Comparison of ENCODE assay signal across 8 cellular contexts in the genomic region with DNA sequence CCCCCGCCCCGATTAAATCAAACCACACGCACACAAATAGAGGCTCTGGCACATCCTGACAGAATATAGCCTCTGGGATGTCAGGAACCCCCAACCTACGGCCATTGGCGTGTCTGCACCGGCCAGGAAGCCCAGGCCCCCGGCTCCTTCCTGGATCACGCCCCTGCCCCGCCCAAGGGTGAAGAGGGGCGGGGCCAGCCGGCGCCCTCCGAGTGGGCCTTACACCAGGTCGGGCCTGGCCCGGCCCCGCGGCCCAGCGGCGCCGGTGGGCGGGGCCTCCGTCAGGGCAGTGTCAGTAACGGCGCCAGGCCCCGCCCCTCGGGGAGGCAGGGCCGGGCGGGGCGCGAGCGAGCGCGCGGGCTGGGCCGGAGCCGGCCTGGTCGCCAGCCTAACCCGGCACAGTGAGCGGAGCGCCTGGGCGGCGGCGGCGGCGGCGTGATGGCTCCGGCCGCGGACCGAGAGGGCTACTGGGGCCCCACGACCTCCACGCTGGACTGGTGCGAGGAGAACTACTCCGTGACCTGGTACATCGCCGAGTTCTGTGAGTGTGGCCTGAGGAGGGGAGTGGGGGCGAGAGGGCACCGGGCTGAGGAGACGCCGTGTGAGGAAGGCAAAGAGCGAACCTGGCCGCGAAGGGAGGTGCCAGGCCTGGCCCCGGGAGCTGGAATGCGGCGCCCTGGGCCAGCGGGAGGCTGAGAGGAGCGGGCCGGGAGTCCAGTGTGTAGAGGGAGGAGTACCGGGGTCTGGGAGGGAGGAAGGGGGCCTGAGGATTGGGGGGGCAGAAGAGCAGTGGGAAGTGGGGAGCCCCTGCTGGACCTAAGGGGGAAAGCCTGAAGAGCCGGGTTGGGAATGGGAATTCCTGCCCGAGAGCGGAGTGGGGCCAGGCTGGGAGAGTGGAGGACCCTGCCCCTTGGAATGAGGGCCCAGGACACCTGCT. TPM values are rescaled to one million over a fixed set of nuclear protein-coding genes. Genes with fewer than 3 reads are reported as not detected.
DNase-seq lines count a peak whose midpoint lies in the region; ATAC-seq and TF ChIP-seq lines count a peak whose summit lies in the region.

A gene (plus strand): TSS at position 380 of the 937 bp plus-strand sequence. CDS start 59 bp downstream, at position 439.

- peaks cover 16% of the 10 kb centered on the region for H3K4me1 ChIP-seq in PC-3 (ENCODE audit: insufficient read depth, low read length)
- H3K4me1 ChIP-seq in esophagus (ENCODE audit: control insufficient read depth in 2 of 2, insufficient read depth in 2 of 2, low read length in 1 of 2), result peaks cover 3% of the 10 kb centered on the region in 2 donors
- H3K4me1 ChIP-seq in muscle layer of duodenum (ENCODE audit: control insufficient read depth in 1 of 2, insufficient read depth in 2 of 2, low read length in 2 of 2), result peaks cover 6 to 14% of the 10 kb centered on the region in 2 donors

- no peaks in the 10 kb centered on the region for H3K9me3 ChIP-seq in PC-3 (ENCODE audit: low read length)
- no peaks in the 10 kb centered on the region for H3K9me3 ChIP-seq in esophagus (ENCODE audit: control insufficient read depth in 2 of 2, insufficient read depth in 1 of 2, low read depth in 1 of 2, low read length in 1 of 2)
- H3K9me3 ChIP-seq in muscle layer of duodenum (ENCODE audit: control insufficient read depth in 1 of 2, low read length in 2 of 2), result no peaks in the 10 kb centered on the region

- peak within 1 kb of the TSS; percentile 91 for H3K9ac ChIP-seq in PC-3 (ENCODE audit: low read length)

- DNase-seq in DMS53 (lab: John Stamatoyannopoulos, UW), result peak; percentile 99
- peak; percentile 73 for DNase-seq in HuH-7 (ENCODE audit: low spot score)
- DNase-seq in PC-3, result peak; percentile 98
- peak; percentile 94 for DNase-seq in activated T-cell treated with anti-CD3 and anti-CD28 coated beads for 48 hours (ENCODE audit: low read depth)
- DNase-seq in stimulated activated CD8-positive, alpha-beta memory T cell treated with anti-CD3 and anti-CD28 coated beads, Interleukin-7, amount 100 ng/mL, for 4 hours (ENCODE audit: low read depth in 2 of 2), result peak; percentile 43 to 87

- H3K27ac ChIP-seq in PC-3 (ENCODE audit: low read length) (peak within 1 kb of the TSS; percentile 22; the same call in 1 of the 2 replicates), esophagus (ENCODE audit: low read depth in 2 of 2, low read length in 1 of 2) (peak within 1 kb of the TSS; percentile 89 to 93), muscle layer of duodenum (ENCODE audit: low read length) (peak within 1 kb of the TSS; percentile 82)

- peak within 1 kb of the TSS; percentile 93 for H2AFZ ChIP-seq in PC-3 (ENCODE audit: low read length)

- peaks cover 7% of the 10 kb centered on the region; the same call in 1 of the 2 replicates for H4K20me1 ChIP-seq in PC-3 (ENCODE audit: low read length)

- peak; percentile 24; the same call in 1 of the 2 replicates for TF ChIP-seq CTCF in PC-3 (conservative IDR thresholded peaks at IDR 0.05; ENCODE audit: low read depth, low read length)

- H3K4me3 ChIP-seq in PC-3 (ENCODE audit: low read length), result peak within 1 kb of the TSS; percentile 93
- H3K4me3 ChIP-seq in esophagus (ENCODE audit: low read depth in 1 of 2, low read length in 2 of 2), result peak within 1 kb of the TSS; percentile 68 to 90
- H3K4me3 ChIP-seq in muscle layer of duodenum (ENCODE audit: low read depth in 1 of 2, low read length in 2 of 2), result peak within 1 kb of the TSS; percentile 69 to 72

- intact Hi-C loops in PC-3 (cut with micrococcal nuclease), result loop anchor here (1.0 to 2.0 kb wide), 3 partner anchors 24 to 58 kb away; no protein-coding TSS in a partner anchor

- H3K4me2 ChIP-seq in PC-3 (ENCODE audit: low read length), result peak within 1 kb of the TSS; percentile 87

- ATAC-seq in GM21526 (IDR thresholded peaks at IDR 0.05; ENCODE audit: low FRiP score, unreplicated experiment) (peak; percentile 93), PC-3 (peak; percentile 95)

- BruUV-seq in PC-3 (replicated peaks; lab: Mats Ljungman, UMichigan), result no TSS peak

- no peaks in the 10 kb centered on the region for H3K9me2 ChIP-seq in PC-3 (replicated peaks; ENCODE audit: low read length)

- H3F3A ChIP-seq in PC-3 (ENCODE audit: low read length, unreplicated experiment), result no peaks in the 10 kb centered on the region

- H3K27me3 ChIP-seq in PC-3 (ENCODE audit: low read length) (no peaks in the 10 kb centered on the region), esophagus (ENCODE audit: control insufficient read depth in 1 of 2, insufficient read depth in 2 of 2, low read length in 2 of 2) (no peaks in the 10 kb centered on the region), muscle layer of duodenum (ENCODE audit: low read depth, low read length) (no peaks in the 10 kb centered on the region)

- CTCF ChIA-PET in PC-3 (lab: Charles Lee), result interaction anchor here (0.6 kb wide), 3 partner anchors 51 to 98 kb away, joined by 3 to 4 read pairs (median 3); no protein-coding TSS in a partner anchor

- no peaks in the 10 kb centered on the region for H3K36me3 ChIP-seq in PC-3 (ENCODE audit: low read depth, low read length)
- no peaks in the 10 kb centered on the region for H3K36me3 ChIP-seq in esophagus (ENCODE audit: control insufficient read depth in 2 of 2, insufficient read depth in 2 of 2, low read length in 1 of 2)
- no peaks in the 10 kb centered on the region for H3K36me3 ChIP-seq in muscle layer of duodenum (ENCODE audit: control insufficient read depth in 1 of 2, insufficient read depth in 2 of 2, low read length in 2 of 2)

- POLR2A ChIA-PET in PC-3 (lab: Charles Lee; ENCODE audit: unreplicated experiment), result interaction anchor here (0.5 to 0.6 kb wide), 3 partner anchors 8 to 422 kb away, joined by 3 to 6 read pairs (median 3); no protein-coding TSS in a partner anchor

- 1% methylated on average over 62 to 73 of the region's 73 CpGs for WGBS in esophagus, 2 donors

- peaks cover 33% of the 10 kb centered on the region for H3K79me2 ChIP-seq in PC-3 (ENCODE audit: low read length)

RNA-seq across cellular contexts. Expression of the gene that starts here (rescaled TPM):
- 17.3 and 18.5 TPM in 2 replicates for total RNA-seq in PC-3 (2014; rRNA removed)
- polyA plus RNA-seq in esophagus, result 1 to 10 TPM; 7.2 to 8.2 TPM

Comparison
In these comparisons a context has a peak if more than half of its experiments do, and no peak if none do; other contexts are left out.
1. Peak in every context shown above with its lines: DNase-seq, ATAC-seq, H3K4me3 ChIP-seq and H3K27ac ChIP-seq.
2. H3K27ac ChIP-seq: peak in every context shown above with its lines; median percentile 91 in esophagus; 82 in muscle layer of duodenum; 22 in PC-3.